ENCODE assay signal across 1 cellular context in the genomic region with DNA sequence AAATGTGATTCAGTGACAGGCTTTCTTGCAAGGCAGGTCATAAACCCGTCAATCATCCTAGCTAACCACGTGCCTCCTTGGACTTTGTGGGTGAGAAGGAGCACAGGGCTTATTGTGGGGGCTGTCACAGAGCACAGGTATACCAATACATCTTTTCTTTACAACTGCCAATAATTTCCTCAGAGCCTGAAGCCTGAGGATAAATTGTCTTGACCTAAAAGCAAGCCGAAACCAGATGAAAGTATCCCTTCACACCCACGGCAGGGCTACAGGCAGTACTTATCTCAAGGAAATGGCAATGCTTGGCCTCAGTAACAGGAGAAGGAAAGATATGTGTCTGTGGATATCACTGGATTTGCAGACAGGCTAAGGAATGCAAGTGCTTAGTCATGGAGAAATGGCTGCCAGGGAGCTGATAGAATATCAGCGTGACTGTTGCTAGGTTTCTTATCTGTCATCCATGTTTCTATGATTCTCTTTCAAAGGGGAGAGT.
TF ChIP-seq lines count a peak whose summit lies in the region.

No MANE protein-coding gene starts in this region.

TF ChIP-seq in GM23338, 12 proteins besides CTCF, POLR2A, EP300 and RAD21 (continued from another document):
- TF ChIP-seq, protein P1, sequence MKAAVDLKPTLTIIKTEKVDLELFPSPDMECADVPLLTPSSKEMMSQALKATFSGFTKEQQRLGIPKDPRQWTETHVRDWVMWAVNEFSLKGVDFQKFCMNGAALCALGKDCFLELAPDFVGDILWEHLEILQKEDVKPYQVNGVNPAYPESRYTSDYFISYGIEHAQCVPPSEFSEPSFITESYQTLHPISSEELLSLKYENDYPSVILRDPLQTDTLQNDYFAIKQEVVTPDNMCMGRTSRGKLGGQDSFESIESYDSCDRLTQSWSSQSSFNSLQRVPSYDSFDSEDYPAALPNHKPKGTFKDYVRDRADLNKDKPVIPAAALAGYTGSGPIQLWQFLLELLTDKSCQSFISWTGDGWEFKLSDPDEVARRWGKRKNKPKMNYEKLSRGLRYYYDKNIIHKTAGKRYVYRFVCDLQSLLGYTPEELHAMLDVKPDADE (IDR thresholded peaks at IDR 0.05) = no peak
- no peak for TF ChIP-seq STAT1 (IDR thresholded peaks at IDR 0.05; ENCODE audit: unreplicated experiment)
- no peak for TF ChIP-seq NANOG (IDR thresholded peaks at IDR 0.05; ENCODE audit: borderline replicate concordance)
